In the genomic region with DNA sequence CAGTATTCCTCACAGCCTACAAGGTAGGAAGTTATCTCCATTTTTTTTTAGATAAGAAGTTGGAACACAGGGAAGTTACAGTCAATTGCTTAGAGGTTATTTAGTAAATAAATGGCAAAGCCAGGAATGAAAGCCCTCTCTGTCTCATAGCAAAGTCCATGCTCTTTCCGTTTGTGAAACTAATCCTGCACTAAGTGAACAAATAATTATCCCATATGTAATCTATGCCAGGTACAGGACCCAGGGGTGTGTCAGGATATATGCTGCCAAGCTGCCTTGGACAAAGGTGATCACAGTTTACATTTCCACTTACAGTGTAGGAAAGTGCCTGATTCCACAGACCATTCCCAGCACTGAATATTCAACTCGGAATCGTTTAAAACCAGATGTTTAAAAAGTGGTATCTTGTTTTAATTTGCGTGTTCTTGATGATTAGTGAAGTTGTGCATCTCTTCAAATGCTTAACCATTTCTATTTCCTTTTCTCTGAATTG, we compare ENCODE assay signal across 1 cellular context.
A peak's percentile ranks its signal among the peaks of the same experiment; 100 is the strongest.
TF ChIP-seq lines count a peak whose summit lies in the region.

No MANE protein-coding gene starts in this region.

TF ChIP-seq in HepG2, 621 proteins besides CTCF, POLR2A, EP300 and RAD21 (continued from another document and continues in another):
- TF ChIP-seq ZNF709 (CRISPR knock-in tag; IDR thresholded peaks at IDR 0.05) (no peak), FOXJ3 (CRISPR knock-in tag; IDR thresholded peaks at IDR 0.05; ENCODE audit: borderline replicate concordance) (peak; percentile 81), ZNF619 (CRISPR knock-in tag; IDR thresholded peaks at IDR 0.05) (no peak), FIP1L1 (IDR thresholded peaks at IDR 0.05; ENCODE audit: borderline replicate concordance, insufficient read depth, low read depth, low read length) (no peak), MBNL3 (CRISPR knock-in tag; conservative IDR thresholded peaks at IDR 0.05) (no peak), HOXA7 (CRISPR knock-in tag; IDR thresholded peaks at IDR 0.05) (no peak), TCF7L2 (IDR thresholded peaks at IDR 0.05; ENCODE audit: low read depth, low read length) (no peak; the same call in 1 of the 2 replicates), PCBP1 (IDR thresholded peaks at IDR 0.05; ENCODE audit: borderline replicate concordance, low read depth, low read length) (no peak), MATR3 (CRISPR knock-in tag; IDR thresholded peaks at IDR 0.05) (no peak), ZNF138 (CRISPR knock-in tag; IDR thresholded peaks at IDR 0.05; ENCODE audit: low read depth) (no peak), THAP11 (CRISPR knock-in tag; IDR thresholded peaks at IDR 0.05) (peak; percentile 64; the same call in 1 of the 2 replicates), ZNF674 (CRISPR knock-in tag; IDR thresholded peaks at IDR 0.05; ENCODE audit: low read depth) (no peak), KDM3A (CRISPR knock-in tag; IDR thresholded peaks at IDR 0.05; ENCODE audit: low read depth) (no peak), TARDBP (CRISPR knock-in tag; IDR thresholded peaks at IDR 0.05) (peak; percentile 84), AHR (CRISPR knock-in tag; IDR thresholded peaks at IDR 0.05) (no peak), ZNF30 (CRISPR knock-in tag; IDR thresholded peaks at IDR 0.05) (no peak), ZBTB3 (CRISPR knock-in tag; IDR thresholded peaks at IDR 0.05; ENCODE audit: borderline replicate concordance, low read depth) (peak; percentile 48; the same call in 1 of the 2 replicates), TEAD2 (CRISPR knock-in tag; IDR thresholded peaks at IDR 0.05) (no peak), MTA1 (CRISPR knock-in tag; IDR thresholded peaks at IDR 0.05; ENCODE audit: borderline replicate concordance) (no peak; the same call in 1 of the 2 replicates), SRSF1 (optimal IDR thresholded peaks at IDR 0.05; ENCODE audit: low read depth, low read length) (no peak), ZNF510 (CRISPR knock-in tag; IDR thresholded peaks at IDR 0.05; ENCODE audit: low read depth) (0 out of 2 replicates have a peak, but pooled peaks have one; percentile 84), SUZ12 (IDR thresholded peaks at IDR 0.05; ENCODE audit: low read depth, low read length) (no peak), SCMH1 (CRISPR knock-in tag; IDR thresholded peaks at IDR 0.05; ENCODE audit: borderline replicate concordance) (no peak), ISX (CRISPR knock-in tag; conservative IDR thresholded peaks at IDR 0.05) (no peak), CENPX (CRISPR knock-in tag; IDR thresholded peaks at IDR 0.05) (no peak), REPIN1 (CRISPR knock-in tag; IDR thresholded peaks at IDR 0.05; ENCODE audit: borderline replicate concordance, low read depth) (peak; percentile 81), REL (CRISPR knock-in tag; conservative IDR thresholded peaks at IDR 0.05) (no peak), ZNF124 (CRISPR knock-in tag; IDR thresholded peaks at IDR 0.05) (peak; percentile 67; the same call in 1 of the 2 replicates), JUN (CRISPR knock-in tag; IDR thresholded peaks at IDR 0.05) (peak; percentile 62; the same call in 1 of the 2 replicates), FOSL2 (CRISPR knock-in tag; IDR thresholded peaks at IDR 0.05) (peak; percentile 75), REXO4 (CRISPR knock-in tag; IDR thresholded peaks at IDR 0.05; ENCODE audit: borderline replicate concordance) (no peak), ARNTL (CRISPR knock-in tag; IDR thresholded peaks at IDR 0.05) (0 out of 2 replicates have a peak, but pooled peaks have one; percentile 55), EED (CRISPR knock-in tag; IDR thresholded peaks at IDR 0.05) (no peak), ZNF761 (CRISPR knock-in tag; conservative IDR thresholded peaks at IDR 0.05) (peak; percentile 68; the same call in 1 of the 2 replicates), ATF1 (CRISPR knock-in tag; IDR thresholded peaks at IDR 0.05) (peak; percentile 48; the same call in 1 of the 2 replicates), ZBTB7A (CRISPR knock-in tag; IDR thresholded peaks at IDR 0.05) (no peak), ZNF747 (CRISPR knock-in tag; IDR thresholded peaks at IDR 0.05; ENCODE audit: borderline replicate concordance) (no peak), CAMTA2 (CRISPR knock-in tag; IDR thresholded peaks at IDR 0.05; ENCODE audit: borderline replicate concordance) (no peak), ELF3 (CRISPR knock-in tag; IDR thresholded peaks at IDR 0.05) (peak; percentile 98), PAX8 (CRISPR knock-in tag; IDR thresholded peaks at IDR 0.05; ENCODE audit: borderline replicate concordance) (no peak), ZNF556 (CRISPR knock-in tag; IDR thresholded peaks at IDR 0.05; ENCODE audit: borderline replicate concordance) (peak; percentile 80; the same call in 1 of the 2 replicates), ZNF446 (CRISPR knock-in tag; IDR thresholded peaks at IDR 0.05) (no peak), ZNF331 (CRISPR knock-in tag; IDR thresholded peaks at IDR 0.05) (peak; percentile 90), CBFB (CRISPR knock-in tag; IDR thresholded peaks at IDR 0.05) (no peak)
- TF ChIP-seq, protein P1, sequence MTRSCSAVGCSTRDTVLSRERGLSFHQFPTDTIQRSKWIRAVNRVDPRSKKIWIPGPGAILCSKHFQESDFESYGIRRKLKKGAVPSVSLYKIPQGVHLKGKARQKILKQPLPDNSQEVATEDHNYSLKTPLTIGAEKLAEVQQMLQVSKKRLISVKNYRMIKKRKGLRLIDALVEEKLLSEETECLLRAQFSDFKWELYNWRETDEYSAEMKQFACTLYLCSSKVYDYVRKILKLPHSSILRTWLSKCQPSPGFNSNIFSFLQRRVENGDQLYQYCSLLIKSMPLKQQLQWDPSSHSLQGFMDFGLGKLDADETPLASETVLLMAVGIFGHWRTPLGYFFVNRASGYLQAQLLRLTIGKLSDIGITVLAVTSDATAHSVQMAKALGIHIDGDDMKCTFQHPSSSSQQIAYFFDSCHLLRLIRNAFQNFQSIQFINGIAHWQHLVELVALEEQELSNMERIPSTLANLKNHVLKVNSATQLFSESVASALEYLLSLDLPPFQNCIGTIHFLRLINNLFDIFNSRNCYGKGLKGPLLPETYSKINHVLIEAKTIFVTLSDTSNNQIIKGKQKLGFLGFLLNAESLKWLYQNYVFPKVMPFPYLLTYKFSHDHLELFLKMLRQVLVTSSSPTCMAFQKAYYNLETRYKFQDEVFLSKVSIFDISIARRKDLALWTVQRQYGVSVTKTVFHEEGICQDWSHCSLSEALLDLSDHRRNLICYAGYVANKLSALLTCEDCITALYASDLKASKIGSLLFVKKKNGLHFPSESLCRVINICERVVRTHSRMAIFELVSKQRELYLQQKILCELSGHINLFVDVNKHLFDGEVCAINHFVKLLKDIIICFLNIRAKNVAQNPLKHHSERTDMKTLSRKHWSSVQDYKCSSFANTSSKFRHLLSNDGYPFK (CRISPR knock-in tag; IDR thresholded peaks at IDR 0.05; ENCODE audit: borderline replicate concordance) = no peak
- TF ChIP-seq, protein P2, sequence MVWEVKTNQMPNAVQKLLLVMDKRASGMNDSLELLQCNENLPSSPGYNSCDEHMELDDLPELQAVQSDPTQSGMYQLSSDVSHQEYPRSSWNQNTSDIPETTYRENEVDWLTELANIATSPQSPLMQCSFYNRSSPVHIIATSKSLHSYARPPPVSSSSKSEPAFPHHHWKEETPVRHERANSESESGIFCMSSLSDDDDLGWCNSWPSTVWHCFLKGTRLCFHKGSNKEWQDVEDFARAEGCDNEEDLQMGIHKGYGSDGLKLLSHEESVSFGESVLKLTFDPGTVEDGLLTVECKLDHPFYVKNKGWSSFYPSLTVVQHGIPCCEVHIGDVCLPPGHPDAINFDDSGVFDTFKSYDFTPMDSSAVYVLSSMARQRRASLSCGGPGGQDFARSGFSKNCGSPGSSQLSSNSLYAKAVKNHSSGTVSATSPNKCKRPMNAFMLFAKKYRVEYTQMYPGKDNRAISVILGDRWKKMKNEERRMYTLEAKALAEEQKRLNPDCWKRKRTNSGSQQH (CRISPR knock-in tag; IDR thresholded peaks at IDR 0.05; ENCODE audit: low read depth) = no peak
- TF ChIP-seq, protein P3, sequence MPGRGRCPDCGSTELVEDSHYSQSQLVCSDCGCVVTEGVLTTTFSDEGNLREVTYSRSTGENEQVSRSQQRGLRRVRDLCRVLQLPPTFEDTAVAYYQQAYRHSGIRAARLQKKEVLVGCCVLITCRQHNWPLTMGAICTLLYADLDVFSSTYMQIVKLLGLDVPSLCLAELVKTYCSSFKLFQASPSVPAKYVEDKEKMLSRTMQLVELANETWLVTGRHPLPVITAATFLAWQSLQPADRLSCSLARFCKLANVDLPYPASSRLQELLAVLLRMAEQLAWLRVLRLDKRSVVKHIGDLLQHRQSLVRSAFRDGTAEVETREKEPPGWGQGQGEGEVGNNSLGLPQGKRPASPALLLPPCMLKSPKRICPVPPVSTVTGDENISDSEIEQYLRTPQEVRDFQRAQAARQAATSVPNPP (CRISPR knock-in tag; IDR thresholded peaks at IDR 0.05) = no peak
- TF ChIP-seq, protein P4, sequence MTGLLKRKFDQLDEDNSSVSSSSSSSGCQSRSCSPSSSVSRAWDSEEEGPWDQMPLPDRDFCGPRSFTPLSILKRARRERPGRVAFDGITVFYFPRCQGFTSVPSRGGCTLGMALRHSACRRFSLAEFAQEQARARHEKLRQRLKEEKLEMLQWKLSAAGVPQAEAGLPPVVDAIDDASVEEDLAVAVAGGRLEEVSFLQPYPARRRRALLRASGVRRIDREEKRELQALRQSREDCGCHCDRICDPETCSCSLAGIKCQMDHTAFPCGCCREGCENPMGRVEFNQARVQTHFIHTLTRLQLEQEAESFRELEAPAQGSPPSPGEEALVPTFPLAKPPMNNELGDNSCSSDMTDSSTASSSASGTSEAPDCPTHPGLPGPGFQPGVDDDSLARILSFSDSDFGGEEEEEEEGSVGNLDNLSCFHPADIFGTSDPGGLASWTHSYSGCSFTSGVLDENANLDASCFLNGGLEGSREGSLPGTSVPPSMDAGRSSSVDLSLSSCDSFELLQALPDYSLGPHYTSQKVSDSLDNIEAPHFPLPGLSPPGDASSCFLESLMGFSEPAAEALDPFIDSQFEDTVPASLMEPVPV (CRISPR knock-in tag; IDR thresholded peaks at IDR 0.05) = no peak
- TF ChIP-seq, protein P5, sequence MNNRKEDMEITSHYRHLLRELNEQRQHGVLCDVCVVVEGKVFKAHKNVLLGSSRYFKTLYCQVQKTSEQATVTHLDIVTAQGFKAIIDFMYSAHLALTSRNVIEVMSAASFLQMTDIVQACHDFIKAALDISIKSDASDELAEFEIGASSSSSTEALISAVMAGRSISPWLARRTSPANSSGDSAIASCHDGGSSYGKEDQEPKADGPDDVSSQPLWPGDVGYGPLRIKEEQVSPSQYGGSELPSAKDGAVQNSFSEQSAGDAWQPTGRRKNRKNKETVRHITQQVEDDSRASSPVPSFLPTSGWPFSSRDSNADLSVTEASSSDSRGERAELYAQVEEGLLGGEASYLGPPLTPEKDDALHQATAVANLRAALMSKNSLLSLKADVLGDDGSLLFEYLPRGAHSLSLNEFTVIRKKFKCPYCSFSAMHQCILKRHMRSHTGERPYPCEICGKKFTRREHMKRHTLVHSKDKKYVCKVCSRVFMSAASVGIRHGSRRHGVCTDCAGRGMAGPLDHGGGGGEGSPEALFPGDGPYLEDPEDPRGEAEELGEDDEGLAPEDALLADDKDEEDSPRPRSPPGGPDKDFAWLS (CRISPR knock-in tag; IDR thresholded peaks at IDR 0.05; ENCODE audit: borderline replicate concordance) = no peak
- TF ChIP-seq, protein P6, sequence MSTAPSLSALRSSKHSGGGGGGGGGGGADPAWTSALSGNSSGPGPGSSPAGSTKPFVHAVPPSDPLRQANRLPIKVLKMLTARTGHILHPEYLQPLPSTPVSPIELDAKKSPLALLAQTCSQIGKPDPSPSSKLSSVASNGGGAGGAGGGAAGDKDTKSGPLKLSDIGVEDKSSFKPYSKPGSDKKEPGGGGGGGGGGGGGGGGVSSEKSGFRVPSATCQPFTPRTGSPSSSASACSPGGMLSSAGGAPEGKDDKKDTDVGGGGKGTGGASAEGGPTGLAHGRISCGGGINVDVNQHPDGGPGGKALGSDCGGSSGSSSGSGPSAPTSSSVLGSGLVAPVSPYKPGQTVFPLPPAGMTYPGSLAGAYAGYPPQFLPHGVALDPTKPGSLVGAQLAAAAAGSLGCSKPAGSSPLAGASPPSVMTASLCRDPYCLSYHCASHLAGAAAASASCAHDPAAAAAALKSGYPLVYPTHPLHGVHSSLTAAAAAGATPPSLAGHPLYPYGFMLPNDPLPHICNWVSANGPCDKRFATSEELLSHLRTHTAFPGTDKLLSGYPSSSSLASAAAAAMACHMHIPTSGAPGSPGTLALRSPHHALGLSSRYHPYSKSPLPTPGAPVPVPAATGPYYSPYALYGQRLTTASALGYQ (CRISPR knock-in tag; IDR thresholded peaks at IDR 0.05) = peak; percentile 73
- TF ChIP-seq, protein P7, sequence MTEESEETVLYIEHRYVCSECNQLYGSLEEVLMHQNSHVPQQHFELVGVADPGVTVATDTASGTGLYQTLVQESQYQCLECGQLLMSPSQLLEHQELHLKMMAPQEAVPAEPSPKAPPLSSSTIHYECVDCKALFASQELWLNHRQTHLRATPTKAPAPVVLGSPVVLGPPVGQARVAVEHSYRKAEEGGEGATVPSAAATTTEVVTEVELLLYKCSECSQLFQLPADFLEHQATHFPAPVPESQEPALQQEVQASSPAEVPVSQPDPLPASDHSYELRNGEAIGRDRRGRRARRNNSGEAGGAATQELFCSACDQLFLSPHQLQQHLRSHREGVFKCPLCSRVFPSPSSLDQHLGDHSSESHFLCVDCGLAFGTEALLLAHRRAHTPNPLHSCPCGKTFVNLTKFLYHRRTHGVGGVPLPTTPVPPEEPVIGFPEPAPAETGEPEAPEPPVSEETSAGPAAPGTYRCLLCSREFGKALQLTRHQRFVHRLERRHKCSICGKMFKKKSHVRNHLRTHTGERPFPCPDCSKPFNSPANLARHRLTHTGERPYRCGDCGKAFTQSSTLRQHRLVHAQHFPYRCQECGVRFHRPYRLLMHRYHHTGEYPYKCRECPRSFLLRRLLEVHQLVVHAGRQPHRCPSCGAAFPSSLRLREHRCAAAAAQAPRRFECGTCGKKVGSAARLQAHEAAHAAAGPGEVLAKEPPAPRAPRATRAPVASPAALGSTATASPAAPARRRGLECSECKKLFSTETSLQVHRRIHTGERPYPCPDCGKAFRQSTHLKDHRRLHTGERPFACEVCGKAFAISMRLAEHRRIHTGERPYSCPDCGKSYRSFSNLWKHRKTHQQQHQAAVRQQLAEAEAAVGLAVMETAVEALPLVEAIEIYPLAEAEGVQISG (CRISPR knock-in tag; IDR thresholded peaks at IDR 0.05) = no peak; the same call in 1 of the 2 replicates
- TF ChIP-seq, protein P8, sequence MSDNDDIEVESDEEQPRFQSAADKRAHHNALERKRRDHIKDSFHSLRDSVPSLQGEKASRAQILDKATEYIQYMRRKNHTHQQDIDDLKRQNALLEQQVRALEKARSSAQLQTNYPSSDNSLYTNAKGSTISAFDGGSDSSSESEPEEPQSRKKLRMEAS (IDR thresholded peaks at IDR 0.05) = no peak; the same call in 1 of the 2 replicates
- TF ChIP-seq, protein P9, sequence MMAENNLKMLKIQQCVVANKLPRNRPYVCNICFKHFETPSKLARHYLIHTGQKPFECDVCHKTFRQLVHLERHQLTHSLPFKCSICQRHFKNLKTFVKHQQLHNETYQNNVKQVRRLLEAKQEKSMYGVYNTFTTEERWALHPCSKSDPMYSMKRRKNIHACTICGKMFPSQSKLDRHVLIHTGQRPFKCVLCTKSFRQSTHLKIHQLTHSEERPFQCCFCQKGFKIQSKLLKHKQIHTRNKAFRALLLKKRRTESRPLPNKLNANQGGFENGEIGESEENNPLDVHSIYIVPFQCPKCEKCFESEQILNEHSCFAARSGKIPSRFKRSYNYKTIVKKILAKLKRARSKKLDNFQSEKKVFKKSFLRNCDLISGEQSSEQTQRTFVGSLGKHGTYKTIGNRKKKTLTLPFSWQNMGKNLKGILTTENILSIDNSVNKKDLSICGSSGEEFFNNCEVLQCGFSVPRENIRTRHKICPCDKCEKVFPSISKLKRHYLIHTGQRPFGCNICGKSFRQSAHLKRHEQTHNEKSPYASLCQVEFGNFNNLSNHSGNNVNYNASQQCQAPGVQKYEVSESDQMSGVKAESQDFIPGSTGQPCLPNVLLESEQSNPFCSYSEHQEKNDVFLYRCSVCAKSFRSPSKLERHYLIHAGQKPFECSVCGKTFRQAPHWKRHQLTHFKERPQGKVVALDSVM (CRISPR knock-in tag; IDR thresholded peaks at IDR 0.05) = no peak
